In the genomic region with DNA sequence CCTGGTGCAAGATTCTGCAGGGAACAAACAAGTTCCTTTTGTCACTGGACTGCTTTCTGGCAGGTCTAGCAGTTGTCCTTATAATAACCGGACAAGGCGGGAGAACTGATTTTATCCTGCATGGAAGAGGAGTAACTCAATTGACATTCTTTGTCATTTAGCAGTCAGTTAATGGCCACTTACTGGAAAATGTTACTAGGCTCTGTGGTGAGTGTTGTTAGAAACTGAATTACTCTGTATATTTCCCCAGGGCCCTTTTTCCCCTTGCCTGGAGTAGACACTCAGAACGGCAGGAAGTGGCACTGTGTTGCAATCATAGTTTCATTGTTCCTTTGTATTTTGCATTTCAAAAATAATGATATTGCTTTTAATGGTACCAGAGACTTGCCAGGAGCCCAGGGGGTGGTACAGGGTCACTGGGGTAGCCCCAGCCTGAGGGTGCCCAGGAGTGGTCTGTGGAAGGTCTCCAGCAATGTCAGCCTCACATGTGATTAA, we compare ENCODE assay signal across 8 cellular contexts. TPM values are rescaled to one million over a fixed set of nuclear protein-coding genes. Genes with fewer than 3 reads are reported as not detected.
DNase-seq lines count a peak whose midpoint lies in the region; ATAC-seq and TF ChIP-seq lines count a peak whose summit lies in the region.

No MANE protein-coding gene starts in this region.

- H3K9me3 ChIP-seq in mammary epithelial cell (replicated peaks; ENCODE audit: insufficient read depth, low read length), result peaks cover 4% of the 10 kb centered on the region

- dilution Hi-C loops in mammary epithelial cell (cut with HindIII; ENCODE audit: low sequenced_read_pairs), result no loop called here

- no peak overlapping the region for H3K4me2 ChIP-seq in mammary epithelial cell (ENCODE audit: insufficient read depth, low read depth, low read length)

- CTCF ChIA-PET in mammary epithelial cell (lab: Charles Lee; ENCODE audit: low non-redundant PET), result no interaction called here

- H3K27ac ChIP-seq in mammary epithelial cell (ENCODE audit: insufficient read depth, low read depth, low read length), result no peak overlapping the region

- no peak overlapping the region for H3K4me3 Mint-ChIP-seq in neural crest cell
- no peak overlapping the region for H3K4me3 Mint-ChIP-seq in naive thymus-derived CD8-positive, alpha-beta T cell

- no peak overlapping the region for H2AFZ ChIP-seq in mammary epithelial cell (ENCODE audit: low read depth, low read length)

- H3K36me3 Mint-ChIP-seq in neural crest cell (ENCODE audit: low read depth), result no peaks in the 10 kb centered on the region
- peaks cover 0 to 10% (median 0%) of the 10 kb centered on the region in 3 donors for H3K36me3 Mint-ChIP-seq in naive thymus-derived CD8-positive, alpha-beta T cell

- H3K79me2 ChIP-seq in mammary epithelial cell (ENCODE audit: insufficient read depth, low read length), result no peaks in the 10 kb centered on the region

- in situ Hi-C loops in mammary epithelial cell (cut with MboI; ENCODE audit: low sequenced_read_pairs in 2 of 2), result no loop called here

- no peak overlapping the region for H3K9ac ChIP-seq in mammary epithelial cell (ENCODE audit: insufficient read depth, low read length)

- no peak for ATAC-seq in naive thymus-derived CD8-positive, alpha-beta T cell

- H3K9me3 Mint-ChIP-seq in neural crest cell, result no peaks in the 10 kb centered on the region
- peaks cover 0 to 14% (median 6%) of the 10 kb centered on the region in 9 donors for H3K9me3 Mint-ChIP-seq in naive thymus-derived CD8-positive, alpha-beta T cell

- intact Hi-C loops in mammary epithelial cell (cut with micrococcal nuclease), result no loop called here

- POLR2A ChIA-PET in naive thymus-derived CD8-positive, alpha-beta T cell (lab: Charles Lee), result no interaction called here

- no peaks in the 10 kb centered on the region for H3K4me1 ChIP-seq in mammary epithelial cell (ENCODE audit: insufficient read depth, low read length)

- no peaks in the 10 kb centered on the region for H3K27me3 ChIP-seq in mammary epithelial cell (ENCODE audit: insufficient read depth, low read length)

- H3K27me3 Mint-ChIP-seq in neural crest cell (ENCODE audit: low read depth), result no peaks in the 10 kb centered on the region
- peaks cover 7 to 21% (median 19%) of the 10 kb centered on the region in 5 donors for H3K27me3 Mint-ChIP-seq in naive thymus-derived CD8-positive, alpha-beta T cell

- TF ChIP-seq CTCF in mammary epithelial cell (conservative IDR thresholded peaks at IDR 0.05 in 1 of 2, IDR thresholded peaks at IDR 0.05 in 1 of 2; ENCODE audit: extremely low read depth in 1 of 2, insufficient read depth in 1 of 2, low read depth in 1 of 2, low read length in 2 of 2) (no peak), neural crest cell (conservative IDR thresholded peaks at IDR 0.05) (no peak)

- no peaks in the 10 kb centered on the region for H4K20me1 ChIP-seq in mammary epithelial cell (ENCODE audit: insufficient read depth, low read length)

- H3K27ac Mint-ChIP-seq in neural crest cell (ENCODE audit: unreplicated experiment), result peak overlapping the region; percentile 69
- no peak overlapping the region for H3K27ac Mint-ChIP-seq in naive thymus-derived CD8-positive, alpha-beta T cell

- no peak overlapping the region for H3K4me3 ChIP-seq in mammary epithelial cell (replicated peaks in 1 of 3; ENCODE audit: insufficient read depth in 1 of 3, low read depth in 2 of 3, low read length in 3 of 3)

- no peaks in the 10 kb centered on the region for H3K36me3 ChIP-seq in mammary epithelial cell (ENCODE audit: insufficient read depth, low read length)

- DNase-seq in Daoy (ENCODE audit: low read depth) (peak; percentile 8), NCI-H1436 (lab: John Stamatoyannopoulos, UW) (peak; percentile 84), mammary epithelial cell (peak; percentile 35), neural crest cell (ENCODE audit: low read depth, low spot score) (no peak), HK-2 (ENCODE audit: unreplicated experiment) (no peak), NCI-H226 (no peak)
- DNase-seq in activated T-cell treated with anti-CD3 and anti-CD28 coated beads, Interleukin-2, amount 50 U/mL, for 1 hour, result no peak
- DNase-seq in naive thymus-derived CD8-positive, alpha-beta T cell, result no peak

- 27% methylated on average over 3 of the region's 3 CpGs for WGBS in mammary epithelial cell (ENCODE audit: low coverage, missing lambda C conversion rate)

- BruUV-seq in mammary epithelial cell (replicated peaks; lab: Mats Ljungman, UMichigan), result no TSS peak

- peaks cover 43% of the 10 kb centered on the region for H3K4me1 Mint-ChIP-seq in neural crest cell
- peaks cover 0 to 3% (median 1%) of the 10 kb centered on the region in 4 donors for H3K4me1 Mint-ChIP-seq in naive thymus-derived CD8-positive, alpha-beta T cell

RNA-seq across cellular contexts. Expression of a gene that starts 41.1 kb away (rescaled TPM):
- 0.03 and 0.17 TPM in 2 replicates for total RNA-seq in Daoy (2014; rRNA removed; shearing (Covaris generic))
- total RNA-seq in mammary epithelial cell, result 1 to 10 TPM in 1 of 2 donors, under 1 TPM in 1; 0.05 to 2.5 TPM
- 0.06 TPM for polyA plus RNA-seq in mammary epithelial cell
- polyA minus RNA-seq in mammary epithelial cell, result not detected
- total RNA-seq in neural crest cell, result 11.7 and 12.9 TPM in 2 replicates
- under 1 TPM; 0.08 to 0.68 TPM for total RNA-seq in naive thymus-derived CD8-positive, alpha-beta T cell
- polyA plus RNA-seq in naive thymus-derived CD8-positive, alpha-beta T cell, result not detected

Comparison
In these comparisons a context has a peak if more than half of its experiments do, and no peak if none do; other contexts are left out.
1. DNase-seq: peak in Daoy (single experiment), NCI-H1436 (single experiment) and mammary epithelial cell (single experiment); none in neural crest cell (single experiment), HK-2 (single experiment), NCI-H226 (single experiment), activated T-cell treated with anti-CD3 and anti-CD28 coated beads, Interleukin-2, amount 50 U/mL, for 1 hour (single experiment) and naive thymus-derived CD8-positive, alpha-beta T cell (0 of 10).